ENCODE assay signal across 12 cellular contexts in the genomic region with DNA sequence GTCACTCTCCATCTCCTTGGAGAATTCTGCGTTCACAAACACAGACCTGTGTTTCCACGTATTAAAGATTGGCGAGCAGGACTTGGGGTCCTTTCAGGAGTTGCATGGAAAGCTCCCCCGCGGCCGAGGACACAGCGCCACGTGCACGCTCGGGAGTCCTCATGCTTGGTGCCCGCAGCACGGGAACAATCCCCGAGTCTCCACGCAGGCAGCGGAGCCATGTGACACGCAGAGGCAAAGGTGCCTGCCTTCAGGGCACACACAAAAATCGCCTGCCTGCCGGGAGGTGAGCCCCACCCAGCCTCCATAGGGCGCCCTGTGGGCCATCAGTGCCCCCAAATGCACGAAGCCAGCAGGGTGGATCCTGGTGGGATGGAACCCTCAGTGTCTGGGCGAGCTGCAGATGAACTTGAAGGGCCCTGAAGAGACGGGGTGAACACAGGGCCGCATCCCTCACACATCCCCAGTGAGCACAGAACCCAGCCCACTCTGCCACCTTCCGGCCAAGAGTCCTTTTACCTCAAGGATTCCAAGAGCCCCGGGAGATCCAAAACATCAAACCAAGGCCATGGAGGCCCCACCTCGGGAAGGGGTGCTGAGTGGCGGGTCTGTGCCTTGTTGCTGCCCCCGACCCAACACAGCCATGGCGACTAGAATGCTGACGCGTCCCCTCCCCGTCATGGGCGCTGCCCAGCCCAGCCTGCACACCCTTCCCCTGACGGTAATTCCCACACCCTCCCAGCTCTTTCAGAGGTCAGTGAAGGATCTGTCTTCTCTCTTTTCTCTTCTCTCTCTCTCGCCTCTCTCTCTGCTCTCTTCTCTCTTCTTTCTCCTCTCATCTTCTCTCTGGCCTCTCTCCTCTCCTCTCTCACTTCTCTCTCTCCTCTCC. TPM values are rescaled to one million over a fixed set of nuclear protein-coding genes. Genes with fewer than 3 reads are reported as not detected.
DNase-seq lines count a peak whose midpoint lies in the region; ATAC-seq and TF ChIP-seq lines count a peak whose summit lies in the region.
"Had no signal": no experiment of that assay in that cellular context is flagged by ENCODE, and none has a peak within 500 bp of the region (broad histone marks: within the 10 kb centered on the region; RNA-seq: fewer than 3 reads in every experiment).

No MANE protein-coding gene starts in this region.

- TF ChIP-seq CTCF in astrocyte of the cerebellum (IDR thresholded peaks at IDR 0.05; ENCODE audit: low read depth, low read length, missing control alignments): peak; percentile 6

- intact Hi-C loops in posterior vena cava (cut with DNase I): no loop called here

- in situ Hi-C loops in astrocyte of the cerebellum (cut with HindIII; ENCODE audit: low sequenced_read_pairs): no loop called here

- H3K4me3 ChIP-seq in astrocyte of the cerebellum (ENCODE audit: low read depth, low read length): no peak overlapping the region
- H3K4me3 ChIP-seq: esophagus muscularis mucosa, thoracic aorta had no signal

- DNase-seq in DMS53 (lab: John Stamatoyannopoulos, UW): peak; percentile 33
- DNase-seq in DMS53 treated with DMSO at 0.1 percent for 48 hours (lab: John Stamatoyannopoulos, UW; ENCODE audit: unreplicated experiment): no peak
- DNase-seq in HT1080 (ENCODE audit: low read depth): peak; percentile 28
- DNase-seq in astrocyte of the cerebellum (ENCODE audit: low read depth): no peak
- DNase-seq in posterior vena cava (ENCODE audit: low spot score): peak; percentile 74
- DNase-seq in AML-193 (lab: John Stamatoyannopoulos, UW): no peak
- no peak for DNase-seq in Ammon's horn (ENCODE audit: low spot score)
- DNase-seq: central memory CD4-positive, alpha-beta T cell; DMS153 had no signal

- no peak for ATAC-seq in HG02588 (IDR thresholded peaks at IDR 0.05; ENCODE audit: unreplicated experiment)

RNA-seq across cellular contexts. Expression of a gene that starts 55.9 kb away (rescaled TPM):
- total RNA-seq in HT1080 (2014; rRNA removed; shearing (Covaris generic)): 0.35 and 0.53 TPM in 2 replicates
- polyA plus RNA-seq in HT1080 (2015; cell fraction: cytosol; rRNA removed): 0.09 and 0.55 TPM in 2 replicates
- 0.08 and 0.54 TPM in 2 replicates for polyA plus RNA-seq in HT1080 (2015; cell fraction: nucleus; rRNA removed)
- total RNA-seq in posterior vena cava: under 1 TPM; 0.14 to 0.81 TPM
- total RNA-seq: thoracic aorta had no signal

Comparison
In these comparisons a context has a peak if more than half of its experiments do, and no peak if none do; other contexts are left out.
1. DNase-seq: peak in DMS53 (single experiment), HT1080 (single experiment) and posterior vena cava (single experiment); none in DMS53 treated with DMSO at 0.1 percent for 48 hours (single experiment), astrocyte of the cerebellum (single experiment), AML-193 (0 of 2) and Ammon's horn (single experiment).